Comparison of ENCODE assay signal across 8 cellular contexts in genomic region chr1:16236091-16236494, GRCh38. TPM values are rescaled to one million over a fixed set of nuclear protein-coding genes. Genes with fewer than 3 reads are reported as not detected.
A peak's percentile ranks its signal among the peaks of the same experiment; 100 is the strongest.
DNase-seq lines count a peak whose midpoint lies in the region; ATAC-seq and TF ChIP-seq lines count a peak whose summit lies in the region.

No MANE protein-coding gene starts in this region.

- in situ Hi-C loops in Panc1 (cut with HindIII; ENCODE audit: low pct_unique_long_range_greater_than_20kb, low sequenced_read_pairs) = no loop called here

- peaks cover 13% of the 10 kb centered on the region for H3K4me1 ChIP-seq in Panc1 (ENCODE audit: control insufficient read depth, insufficient read depth, low read length)
- peaks cover 3% of the 10 kb centered on the region; the same call in 1 of the 2 replicates for H3K4me1 ChIP-seq in iPS-20b (ENCODE audit: insufficient read depth, low read length)

- peak overlapping the region; percentile 71; the same call in 1 of the 2 replicates for H3K9ac ChIP-seq in iPS-20b (ENCODE audit: low read depth, low read length)

- peak; percentile 45 for ATAC-seq in GM21360 (IDR thresholded peaks at IDR 0.05; ENCODE audit: unreplicated experiment)
- peak; percentile 79 for ATAC-seq in Panc1
- no peak for ATAC-seq in HG03469 (IDR thresholded peaks at IDR 0.05; ENCODE audit: unreplicated experiment)

- CTCF ChIA-PET in Panc1 (lab: Charles Lee) = interaction anchor here (0.5 kb wide), 1 partner anchor 73 kb away, joined by 12 read pairs; no protein-coding TSS in a partner anchor

- peak overlapping the region; percentile 90 for H3K4me3 Mint-ChIP-seq in activated naive CD8-positive, alpha-beta T cell

- H3K27ac Mint-ChIP-seq in activated naive CD8-positive, alpha-beta T cell = peak overlapping the region; percentile 67

- DNase-seq in DMS 273 treated with DMSO at 0.1 percent for 48 hours (lab: John Stamatoyannopoulos, UW) (peak; percentile 62), HT1080 (ENCODE audit: low read depth) (peak; percentile 55), Panc1 (ENCODE audit: low read depth, low spot score) (no peak)
- peak; percentile 42 to 43 for DNase-seq in stimulated activated CD4-positive, alpha-beta T cell treated with anti-CD3 and anti-CD28 coated beads, Interleukin-2, amount 100 ng/mL, for 24 hours

- no peak for TF ChIP-seq CTCF in Panc1 (IDR thresholded peaks at IDR 0.05)

- H3K9me3 Mint-ChIP-seq in activated naive CD8-positive, alpha-beta T cell (ENCODE audit: low read depth) = no peaks in the 10 kb centered on the region

- H3K27me3 ChIP-seq in Panc1 (ENCODE audit: control insufficient read depth, insufficient read depth, low read length) = no peaks in the 10 kb centered on the region
- H3K27me3 ChIP-seq in iPS-20b (ENCODE audit: insufficient read depth, low read length) = peaks cover 8% of the 10 kb centered on the region

- peak overlapping the region; percentile 96 for H3K27ac ChIP-seq in Panc1 (ENCODE audit: low read length)
- H3K27ac ChIP-seq in iPS-20b (ENCODE audit: low read length) = no peak overlapping the region

- H3K36me3 Mint-ChIP-seq in activated naive CD8-positive, alpha-beta T cell = no peaks in the 10 kb centered on the region

- H3K36me3 ChIP-seq in Panc1 (ENCODE audit: control insufficient read depth, insufficient read depth, low read length) (no peaks in the 10 kb centered on the region), iPS-20b (ENCODE audit: insufficient read depth, low read depth, low read length) (no peaks in the 10 kb centered on the region)

- intact Hi-C loops in Panc1 (cut with micrococcal nuclease; ENCODE audit: unreplicated experiment) = no loop called here

- H3K4me3 ChIP-seq in Panc1 (ENCODE audit: low read depth in 2 of 2, low read length in 2 of 2) (peak overlapping the region; percentile 66 to 96), iPS-20b (ENCODE audit: low read length) (peak overlapping the region; percentile 88)

- no TSS peak for BruUV-seq in Panc1 (replicated peaks; lab: Mats Ljungman, UMichigan)

- H3K9me3 ChIP-seq in Panc1 (ENCODE audit: control insufficient read depth, insufficient read depth, low read depth, low read length) (no peaks in the 10 kb centered on the region), iPS-20b (ENCODE audit: insufficient read depth, low read depth, low read length) (no peaks in the 10 kb centered on the region)

- POLR2A ChIA-PET in Panc1 (lab: Charles Lee) = no interaction called here

- H3K4me1 Mint-ChIP-seq in activated naive CD8-positive, alpha-beta T cell (ENCODE audit: low read depth) = peaks cover 20% of the 10 kb centered on the region

- no peaks in the 10 kb centered on the region for H3K27me3 Mint-ChIP-seq in activated naive CD8-positive, alpha-beta T cell

RNA-seq across cellular contexts. Expression of gene CPLANE2, which starts 0.9 kb away (rescaled TPM):
- total RNA-seq in HT1080 (2014; rRNA removed; shearing (Covaris generic)) = 7.4 and 9.2 TPM in 2 replicates
- 5.2 and 9.3 TPM in 2 replicates for polyA plus RNA-seq in HT1080 (2015; cell fraction: cytosol; rRNA removed)
- 2.7 and 4.6 TPM in 2 replicates for polyA plus RNA-seq in HT1080 (2015; cell fraction: nucleus; rRNA removed)
- 17.8 TPM for total RNA-seq in Panc1 (2021; ENCODE audit: unreplicated experiment)
- polyA plus RNA-seq in Panc1 (2012; ENCODE audit: insufficient read length) = 13.0 TPM

RNA-seq across cellular contexts. Expression of gene ARHGEF19, which starts 23.6 kb away (rescaled TPM):
- total RNA-seq in HT1080 (2014; rRNA removed; shearing (Covaris generic)) = not detected in 2 replicates
- polyA plus RNA-seq in HT1080 (2015; cell fraction: cytosol; rRNA removed) = not detected in 2 replicates
- polyA plus RNA-seq in HT1080 (2015; cell fraction: nucleus; rRNA removed) = not detected in 2 replicates
- total RNA-seq in Panc1 (2021; ENCODE audit: unreplicated experiment) = 21.6 TPM
- 29.2 TPM for polyA plus RNA-seq in Panc1 (2012; ENCODE audit: insufficient read length)

Comparison
In these comparisons a context has a peak if more than half of its experiments do, and no peak if none do; other contexts are left out.
1. RNA of gene ARHGEF19, which starts 23.6 kb away (total RNA-seq): 21.6 TPM in Panc1 (single experiment); not detected in HT1080; every median in the first group is over 10 times any median in the second.